1 cellular context compared by ENCODE assay signal in the genomic region with DNA sequence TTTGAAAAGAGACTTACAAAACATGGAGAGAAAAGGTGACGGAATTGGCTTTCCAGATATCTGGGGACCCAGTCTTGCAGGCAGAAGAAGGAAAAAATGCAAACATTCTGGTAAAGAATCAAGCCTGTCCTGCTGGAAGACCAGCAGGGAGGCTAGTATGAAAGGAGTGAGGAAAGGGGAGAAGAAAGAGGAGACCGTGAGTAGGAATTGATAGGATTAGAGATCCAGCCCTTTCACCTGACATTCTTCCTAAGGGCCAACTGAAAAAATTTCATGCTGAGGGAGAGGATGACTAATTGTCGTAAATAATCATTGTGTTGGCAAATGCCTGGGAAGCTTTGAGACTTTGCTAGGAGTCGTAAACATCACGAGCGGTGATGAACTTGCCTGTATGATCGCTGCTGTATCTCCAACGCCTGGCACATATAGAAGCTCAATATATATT.
TF ChIP-seq lines count a peak whose summit lies in the region.

No MANE protein-coding gene starts in this region.

TF ChIP-seq in SK-N-SH, 30 proteins besides CTCF, POLR2A, EP300 and RAD21:
- TF ChIP-seq SIN3A (IDR thresholded peaks at IDR 0.05; ENCODE audit: borderline replicate concordance, low read depth, low read length) = no peak
- TF ChIP-seq, protein P1, sequence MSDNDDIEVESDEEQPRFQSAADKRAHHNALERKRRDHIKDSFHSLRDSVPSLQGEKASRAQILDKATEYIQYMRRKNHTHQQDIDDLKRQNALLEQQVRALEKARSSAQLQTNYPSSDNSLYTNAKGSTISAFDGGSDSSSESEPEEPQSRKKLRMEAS (IDR thresholded peaks at IDR 0.05; ENCODE audit: low read depth) = no peak
- TF ChIP-seq MEF2A (IDR thresholded peaks at IDR 0.05; ENCODE audit: borderline replicate concordance, low read depth) = no peak
- TF ChIP-seq ELF1 (IDR thresholded peaks at IDR 0.05) = no peak
- no peak for TF ChIP-seq FOXJ3 (CRISPR knock-in tag; IDR thresholded peaks at IDR 0.05)
- no peak for TF ChIP-seq EZH2phosphoT487 (IDR thresholded peaks at IDR 0.05; ENCODE audit: borderline replicate concordance, low read depth)
- TF ChIP-seq JUND (IDR thresholded peaks at IDR 0.05) = no peak
- TF ChIP-seq, protein P2, sequence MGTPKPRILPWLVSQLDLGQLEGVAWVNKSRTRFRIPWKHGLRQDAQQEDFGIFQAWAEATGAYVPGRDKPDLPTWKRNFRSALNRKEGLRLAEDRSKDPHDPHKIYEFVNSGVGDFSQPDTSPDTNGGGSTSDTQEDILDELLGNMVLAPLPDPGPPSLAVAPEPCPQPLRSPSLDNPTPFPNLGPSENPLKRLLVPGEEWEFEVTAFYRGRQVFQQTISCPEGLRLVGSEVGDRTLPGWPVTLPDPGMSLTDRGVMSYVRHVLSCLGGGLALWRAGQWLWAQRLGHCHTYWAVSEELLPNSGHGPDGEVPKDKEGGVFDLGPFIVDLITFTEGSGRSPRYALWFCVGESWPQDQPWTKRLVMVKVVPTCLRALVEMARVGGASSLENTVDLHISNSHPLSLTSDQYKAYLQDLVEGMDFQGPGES (IDR thresholded peaks at IDR 0.05; ENCODE audit: low read depth, low read length) = no peak
- TF ChIP-seq TCF12 (IDR thresholded peaks at IDR 0.05) = no peak
- TF ChIP-seq, protein P3, sequence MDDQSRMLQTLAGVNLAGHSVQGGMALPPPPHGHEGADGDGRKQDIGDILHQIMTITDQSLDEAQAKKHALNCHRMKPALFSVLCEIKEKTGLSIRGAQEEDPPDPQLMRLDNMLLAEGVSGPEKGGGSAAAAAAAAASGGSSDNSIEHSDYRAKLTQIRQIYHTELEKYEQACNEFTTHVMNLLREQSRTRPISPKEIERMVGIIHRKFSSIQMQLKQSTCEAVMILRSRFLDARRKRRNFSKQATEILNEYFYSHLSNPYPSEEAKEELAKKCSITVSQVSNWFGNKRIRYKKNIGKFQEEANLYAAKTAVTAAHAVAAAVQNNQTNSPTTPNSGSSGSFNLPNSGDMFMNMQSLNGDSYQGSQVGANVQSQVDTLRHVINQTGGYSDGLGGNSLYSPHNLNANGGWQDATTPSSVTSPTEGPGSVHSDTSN (IDR thresholded peaks at IDR 0.05) = no peak
- TF ChIP-seq, protein P4, sequence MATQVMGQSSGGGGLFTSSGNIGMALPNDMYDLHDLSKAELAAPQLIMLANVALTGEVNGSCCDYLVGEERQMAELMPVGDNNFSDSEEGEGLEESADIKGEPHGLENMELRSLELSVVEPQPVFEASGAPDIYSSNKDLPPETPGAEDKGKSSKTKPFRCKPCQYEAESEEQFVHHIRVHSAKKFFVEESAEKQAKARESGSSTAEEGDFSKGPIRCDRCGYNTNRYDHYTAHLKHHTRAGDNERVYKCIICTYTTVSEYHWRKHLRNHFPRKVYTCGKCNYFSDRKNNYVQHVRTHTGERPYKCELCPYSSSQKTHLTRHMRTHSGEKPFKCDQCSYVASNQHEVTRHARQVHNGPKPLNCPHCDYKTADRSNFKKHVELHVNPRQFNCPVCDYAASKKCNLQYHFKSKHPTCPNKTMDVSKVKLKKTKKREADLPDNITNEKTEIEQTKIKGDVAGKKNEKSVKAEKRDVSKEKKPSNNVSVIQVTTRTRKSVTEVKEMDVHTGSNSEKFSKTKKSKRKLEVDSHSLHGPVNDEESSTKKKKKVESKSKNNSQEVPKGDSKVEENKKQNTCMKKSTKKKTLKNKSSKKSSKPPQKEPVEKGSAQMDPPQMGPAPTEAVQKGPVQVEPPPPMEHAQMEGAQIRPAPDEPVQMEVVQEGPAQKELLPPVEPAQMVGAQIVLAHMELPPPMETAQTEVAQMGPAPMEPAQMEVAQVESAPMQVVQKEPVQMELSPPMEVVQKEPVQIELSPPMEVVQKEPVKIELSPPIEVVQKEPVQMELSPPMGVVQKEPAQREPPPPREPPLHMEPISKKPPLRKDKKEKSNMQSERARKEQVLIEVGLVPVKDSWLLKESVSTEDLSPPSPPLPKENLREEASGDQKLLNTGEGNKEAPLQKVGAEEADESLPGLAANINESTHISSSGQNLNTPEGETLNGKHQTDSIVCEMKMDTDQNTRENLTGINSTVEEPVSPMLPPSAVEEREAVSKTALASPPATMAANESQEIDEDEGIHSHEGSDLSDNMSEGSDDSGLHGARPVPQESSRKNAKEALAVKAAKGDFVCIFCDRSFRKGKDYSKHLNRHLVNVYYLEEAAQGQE (IDR thresholded peaks at IDR 0.05; ENCODE audit: low read depth, low read length) = no peak
- TF ChIP-seq GATA2 (CRISPR knock-in tag; IDR thresholded peaks at IDR 0.05) = no peak
